In genomic region chr1:201354901-201355295, GRCh38 we compare ENCODE assay signal across 22 cellular contexts. TPM values are rescaled to one million over a fixed set of nuclear protein-coding genes. Genes with fewer than 3 reads are reported as not detected.
"Had no signal": no experiment of that assay in that cellular context is flagged by ENCODE, and none has a peak within 500 bp of the region (broad histone marks: within the 10 kb centered on the region; RNA-seq: fewer than 3 reads in every experiment).

No MANE protein-coding gene starts in this region.

- H3K36me3 ChIP-seq: left lung, ovary, thyroid gland had no signal

- H3K9me3 ChIP-seq: esophagus muscularis mucosa, left lung, mucosa of descending colon, ovary, thyroid gland had no signal

- ATAC-seq: activated CD8-positive, alpha-beta T cell treated with anti-CD3 and anti-CD28 coated beads, Interleukin-2, amount 10 ng/mL, durations not matched to agents 7 days and 5 days; activated T-cell treated with anti-CD3 and anti-CD28 coated beads, Interleukin-2, amount 50 U/mL, for 4 hours; left lung; mucosa of descending colon; naive thymus-derived CD8-positive, alpha-beta T cell had no signal

- H3K27ac ChIP-seq: coronary artery, esophagus muscularis mucosa, left lung, ovary, thyroid gland had no signal

- H3K4me3 ChIP-seq: coronary artery, esophagus muscularis mucosa, left lung, mucosa of descending colon, ovary, thyroid gland had no signal

- H3K4me1 ChIP-seq: left lung, thyroid gland had no signal

- DNase-seq: activated CD4-positive, alpha-beta T cell treated with anti-CD3 and anti-CD28 coated beads, Interleukin-2, amount 10 ng/mL, durations not matched to agents 7 days and 5 days; activated CD4-positive, CD25-positive, alpha-beta regulatory T cell; activated CD8-positive, alpha-beta T cell treated with anti-CD3 and anti-CD28 coated beads, Interleukin-2, amount 10 ng/mL, durations not matched to agents 7 days and 5 days; activated naive CD4-positive, alpha-beta T cell treated with anti-CD3 and anti-CD28 coated beads for 36 hours; activated T-cell treated with anti-CD3 and anti-CD28 coated beads, Interleukin-2, amount 50 U/mL, for 4 hours; hippocampal formation; islet precursor cell; left lung; mesenchymal stem cell; mucosa of descending colon; stimulated activated CD4-positive, alpha-beta T cell treated with anti-CD3 and anti-CD28 coated beads, Interleukin-12 subunit alpha, Interleukin-12 subunit beta, amount 100 ng/mL, for 4 hours; stimulated activated CD4-positive, alpha-beta T cell treated with anti-CD3 and anti-CD28 coated beads, Interleukin-2, amount 100 ng/mL, for 24 hours; stimulated activated naive CD4-positive, alpha-beta T cell treated with Interleukin-2 at 50 U/mL for 16 hours; T1000; thyroid gland had no signal

- H3K27me3 ChIP-seq: left lung, ovary, thyroid gland had no signal

RNA-seq across cellular contexts. Expression of gene TNNT2, which starts 22.6 kb away (rescaled TPM):
- total RNA-seq: activated CD4-positive, alpha-beta T cell treated with anti-CD3 and anti-CD28 coated beads, Interleukin-2, amount 10 ng/mL, durations not matched to agents 7 days and 5 days; activated CD8-positive, alpha-beta T cell treated with anti-CD3 and anti-CD28 coated beads, Interleukin-2, amount 10 ng/mL, durations not matched to agents 7 days and 5 days; activated naive CD4-positive, alpha-beta T cell treated with anti-CD3 and anti-CD28 coated beads for 36 hours; activated T-cell treated with anti-CD3 and anti-CD28 coated beads, Interleukin-2, amount 50 U/mL, for 4 hours; naive thymus-derived CD8-positive, alpha-beta T cell; pulmonary artery endothelial cell; subcutaneous adipose tissue; T-helper 1 cell treated with Interleukin-12 subunit alpha and Interleukin-12 subunit beta and Interleukin-4 antibody, amounts not matched to agents 30 ng/mL and 1 ng/mL, for 36 hours had no signal
- polyA plus RNA-seq: naive thymus-derived CD8-positive, alpha-beta T cell had no signal

RNA-seq across cellular contexts. Expression of gene LAD1, which starts 44.2 kb away (rescaled TPM):
- total RNA-seq: activated CD4-positive, alpha-beta T cell treated with anti-CD3 and anti-CD28 coated beads, Interleukin-2, amount 10 ng/mL, durations not matched to agents 7 days and 5 days; activated CD8-positive, alpha-beta T cell treated with anti-CD3 and anti-CD28 coated beads, Interleukin-2, amount 10 ng/mL, durations not matched to agents 7 days and 5 days; activated naive CD4-positive, alpha-beta T cell treated with anti-CD3 and anti-CD28 coated beads for 36 hours; naive thymus-derived CD8-positive, alpha-beta T cell; pulmonary artery endothelial cell; T-helper 1 cell treated with Interleukin-12 subunit alpha and Interleukin-12 subunit beta and Interleukin-4 antibody, amounts not matched to agents 30 ng/mL and 1 ng/mL, for 36 hours had no signal
- polyA plus RNA-seq: naive thymus-derived CD8-positive, alpha-beta T cell had no signal
